In the genomic region with DNA sequence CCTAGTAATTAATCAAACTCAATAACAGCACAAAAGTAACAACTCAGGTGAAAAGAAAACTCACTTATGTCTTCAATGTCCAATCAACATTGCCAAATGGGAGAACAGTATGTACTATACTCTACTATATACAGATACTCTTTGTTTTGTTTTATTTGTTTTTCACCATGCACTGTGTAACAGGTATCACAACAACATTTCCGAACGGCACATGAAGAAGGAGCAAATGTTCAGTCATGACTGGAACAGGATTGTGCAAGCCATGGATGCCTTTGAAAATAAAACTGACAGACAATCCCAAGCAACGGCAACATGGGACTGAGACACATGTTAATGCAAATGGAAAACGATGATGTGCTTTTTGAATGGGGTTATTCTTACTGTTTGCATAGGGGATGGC, we compare ENCODE assay signal across 24 cellular contexts.
"Had no signal": no experiment of that assay in that cellular context is flagged by ENCODE, and none has a peak within 500 bp of the region (broad histone marks: within the 10 kb centered on the region; RNA-seq: fewer than 3 reads in every experiment).

No MANE protein-coding gene starts in this region.

- DNase-seq: activated CD4-positive, alpha-beta T cell treated with anti-CD3 and anti-CD28 coated beads for 36 hours; activated CD4-positive, alpha-beta T cell treated with anti-CD3 and anti-CD28 coated beads, Interleukin-2, amount 50 U/mL, for 48 hours; activated naive CD4-positive, alpha-beta T cell treated with Interleukin-2 at 50 U/mL for 16 hours; activated naive CD8-positive, alpha-beta T cell treated with anti-CD3 and anti-CD28 coated beads, Interleukin-2, amount 10 ng/mL, durations not matched to agents 7 days and 5 days; amygdala; body of pancreas; central memory CD4-positive, alpha-beta T cell; dorsolateral prefrontal cortex; erythroblast; foreskin melanocyte; glutamatergic neuron; hippocampal formation; left cardiac atrium; lower lobe of right lung; naive thymus-derived CD8-positive, alpha-beta T cell; pancreas; stimulated activated CD4-positive, alpha-beta T cell treated with anti-CD3 and anti-CD28 coated beads, Interleukin-12 subunit alpha, Interleukin-12 subunit beta, amount 100 ng/mL, for 4 hours; stimulated activated CD4-positive, alpha-beta T cell treated with anti-CD3 and anti-CD28 coated beads, Interleukin-2, amount 100 ng/mL, for 24 hours; stimulated activated naive CD4-positive, alpha-beta T cell treated with Interleukin-2 at 50 U/mL for 16 hours; tibial artery had no signal

- H3K9me3 Mint-ChIP-seq: activated naive CD8-positive, alpha-beta T cell treated with anti-CD3 and anti-CD28 coated beads, Interleukin-2, amount 10 ng/mL, durations not matched to agents 7 days and 5 days; naive thymus-derived CD8-positive, alpha-beta T cell; WTC11 had no signal

- H3K4me3 ChIP-seq: body of pancreas, dorsolateral prefrontal cortex, lower lobe of right lung, pancreas, tibial artery had no signal

- H3K27me3 Mint-ChIP-seq: activated CD4-positive, alpha-beta T cell treated with anti-CD3 and anti-CD28 coated beads for 36 hours; activated naive CD8-positive, alpha-beta T cell treated with anti-CD3 and anti-CD28 coated beads, Interleukin-2, amount 10 ng/mL, durations not matched to agents 7 days and 5 days had no signal

- H3K36me3 ChIP-seq: lower lobe of right lung, pancreas had no signal

- H3K27ac Mint-ChIP-seq: activated CD4-positive, alpha-beta T cell treated with anti-CD3 and anti-CD28 coated beads for 36 hours; activated naive CD8-positive, alpha-beta T cell treated with anti-CD3 and anti-CD28 coated beads, Interleukin-2, amount 10 ng/mL, durations not matched to agents 7 days and 5 days; naive thymus-derived CD8-positive, alpha-beta T cell; T-helper 2 cell treated with Interferon-gamma antibody and Interleukin-4, amounts not matched to agents 5 μg/mL and 100 μg/mL, for 36 hours; WTC11 had no signal

- H3K9me3 ChIP-seq: body of pancreas, lower lobe of right lung, pancreas, tibial artery had no signal

- H3K27me3 ChIP-seq: body of pancreas, dorsolateral prefrontal cortex, pancreas, tibial artery had no signal

- H3K4me3 Mint-ChIP-seq: activated CD4-positive, alpha-beta T cell treated with anti-CD3 and anti-CD28 coated beads for 36 hours; activated naive CD8-positive, alpha-beta T cell treated with anti-CD3 and anti-CD28 coated beads, Interleukin-2, amount 10 ng/mL, durations not matched to agents 7 days and 5 days; naive thymus-derived CD8-positive, alpha-beta T cell; T-helper 2 cell treated with Interferon-gamma antibody and Interleukin-4, amounts not matched to agents 5 μg/mL and 100 μg/mL, for 36 hours; WTC11 had no signal

- H3K4me1 Mint-ChIP-seq: activated CD4-positive, alpha-beta T cell treated with anti-CD3 and anti-CD28 coated beads for 36 hours; activated naive CD8-positive, alpha-beta T cell treated with anti-CD3 and anti-CD28 coated beads, Interleukin-2, amount 10 ng/mL, durations not matched to agents 7 days and 5 days; naive thymus-derived CD8-positive, alpha-beta T cell; WTC11 had no signal

- H3K36me3 Mint-ChIP-seq: activated naive CD8-positive, alpha-beta T cell treated with anti-CD3 and anti-CD28 coated beads, Interleukin-2, amount 10 ng/mL, durations not matched to agents 7 days and 5 days; naive thymus-derived CD8-positive, alpha-beta T cell; WTC11 had no signal

- FAIRE-seq: colon, pancreas, TTC549 had no signal

- H3K4me1 ChIP-seq: body of pancreas, lower lobe of right lung, pancreas had no signal

- ATAC-seq: activated CD4-positive, alpha-beta T cell treated with anti-CD3 and anti-CD28 coated beads for 36 hours; body of pancreas; left cardiac atrium; lower lobe of right lung; naive thymus-derived CD8-positive, alpha-beta T cell; WTC11 had no signal

- H3K27ac ChIP-seq: body of pancreas, dorsolateral prefrontal cortex, lower lobe of right lung, pancreas had no signal
